10 cellular contexts compared by ENCODE assay signal in genomic region chr2:55490554-55490953, GRCh38. TPM values are rescaled to one million over a fixed set of nuclear protein-coding genes. Genes with fewer than 3 reads are reported as not detected.
DNase-seq lines count a peak whose midpoint lies in the region; ATAC-seq, FAIRE-seq and TF ChIP-seq lines count a peak whose summit lies in the region.
"Had no signal": no experiment of that assay in that cellular context is flagged by ENCODE, and none has a peak within 500 bp of the region (broad histone marks: within the 10 kb centered on the region; RNA-seq: fewer than 3 reads in every experiment).

No MANE protein-coding gene starts in this region.

- no peaks in the 10 kb centered on the region for H3K9me3 ChIP-seq in K562 (replicated peaks; ENCODE audit: control insufficient read depth, insufficient read depth, low read depth, low read length)
- H3K9me3 ChIP-seq in keratinocyte (ENCODE audit: control insufficient read depth, low read depth, low read length): no peaks in the 10 kb centered on the region
- no peaks in the 10 kb centered on the region for H3K9me3 ChIP-seq in spleen

- H3K4me3 Mint-ChIP-seq in activated naive CD8-positive, alpha-beta T cell treated with anti-CD3 and anti-CD28 coated beads, Interleukin-2, amount 50 U/mL, for 24 hours: no peak overlapping the region

- H3K9me3 Mint-ChIP-seq in activated naive CD8-positive, alpha-beta T cell treated with anti-CD3 and anti-CD28 coated beads, Interleukin-2, amount 50 U/mL, for 24 hours: no peaks in the 10 kb centered on the region

- H3K36me3 Mint-ChIP-seq in activated naive CD8-positive, alpha-beta T cell treated with anti-CD3 and anti-CD28 coated beads, Interleukin-2, amount 50 U/mL, for 24 hours (ENCODE audit: low read depth): no peaks in the 10 kb centered on the region

- 38% methylated on average over 2 of the region's 2 CpGs for WGBS in K562 (ENCODE audit: insufficient coverage, low coverage, missing lambda C conversion rate)
- WGBS in spleen, 5 donors: 32 to 55% (median 48%) methylated on average over 2 of the region's 2 CpGs

- no TSS peak for BruUV-seq in K562 (replicated peaks; lab: Mats Ljungman, UMichigan)

- H3K27ac ChIP-seq in K562 (ENCODE audit: extremely low read depth, low read depth, low read length): no peak overlapping the region
- no peak overlapping the region for H3K27ac ChIP-seq in keratinocyte (ENCODE audit: control insufficient read depth, insufficient read depth, low read length)
- no peak overlapping the region for H3K27ac ChIP-seq in spleen

- TF ChIP-seq EP300 in K562 (IDR thresholded peaks at IDR 0.05; ENCODE audit: low read length): no peak

- H4K20me1 ChIP-seq in K562 (replicated peaks; ENCODE audit: control insufficient read depth, insufficient read depth, low read length) (no peaks in the 10 kb centered on the region), keratinocyte (ENCODE audit: control insufficient read depth, extremely low read depth, insufficient read depth, low read length) (no peaks in the 10 kb centered on the region)

- H3K27me3 ChIP-seq in K562 (ENCODE audit: control insufficient read depth in 2 of 2, insufficient read depth in 2 of 2, low read length in 2 of 2) (no peaks in the 10 kb centered on the region), keratinocyte (ENCODE audit: control insufficient read depth, extremely low read depth, insufficient read depth, low read length) (no peaks in the 10 kb centered on the region), spleen (replicated peaks in 1 of 7) (no peaks in the 10 kb centered on the region)

- TF ChIP-seq POLR2A in K562 (conservative IDR thresholded peaks at IDR 0.05) (no peak), spleen (IDR thresholded peaks at IDR 0.05) (no peak)

- H2AFZ ChIP-seq in K562 (ENCODE audit: low read depth, low read length) (no peak overlapping the region), keratinocyte (ENCODE audit: control insufficient read depth, low read length) (no peak overlapping the region)

- no peak overlapping the region for H3K4me3 ChIP-seq in K562
- no peak overlapping the region for H3K4me3 ChIP-seq in keratinocyte (ENCODE audit: control insufficient read depth in 2 of 3, extremely low read depth in 1 of 3, insufficient read depth in 2 of 3, low read depth in 1 of 3, low read length in 3 of 3)
- H3K4me3 ChIP-seq in spleen: no peak overlapping the region

- FAIRE-seq in K562 (lab: Jason Lieb, UNC) (peak; percentile 62), keratinocyte (lab: Jason Lieb, UNC) (no peak)
- FAIRE-seq: H54 had no signal

- TF ChIP-seq CTCF in K562 (IDR thresholded peaks at IDR 0.05 in 2 of 3, conservative IDR thresholded peaks at IDR 0.05 in 1 of 3; ENCODE audit: insufficient read depth in 2 of 3, low read depth in 1 of 3, low read length in 3 of 3) (no peak), keratinocyte (optimal IDR thresholded peaks at IDR 0.05 in 1 of 3, IDR thresholded peaks at IDR 0.05 in 1 of 3, conservative IDR thresholded peaks at IDR 0.05 in 1 of 3; ENCODE audit: extremely low read depth in 1 of 3, insufficient read depth in 2 of 3, low read length in 3 of 3) (no peak), spleen (IDR thresholded peaks at IDR 0.05 in 8 of 11, conservative IDR thresholded peaks at IDR 0.05 in 3 of 11) (no peak)

- peak; percentile 67 for ATAC-seq in K562
- no peak for ATAC-seq in activated naive CD8-positive, alpha-beta T cell treated with anti-CD3 and anti-CD28 coated beads, Interleukin-2, amount 50 U/mL, for 24 hours

- no peaks in the 10 kb centered on the region for H3K36me3 ChIP-seq in K562 (ENCODE audit: control insufficient read depth, insufficient read depth, low read length)
- H3K36me3 ChIP-seq in keratinocyte (ENCODE audit: control insufficient read depth in 2 of 2, extremely low read depth in 1 of 2, insufficient read depth in 2 of 2, low read length in 2 of 2): no peaks in the 10 kb centered on the region
- no peaks in the 10 kb centered on the region for H3K36me3 ChIP-seq in spleen

- DNase-seq in AG08396 (ENCODE audit: low spot score) (peak; percentile 39), M059J (ENCODE audit: low read depth) (peak; percentile 68), K562 (ENCODE audit: extremely low read depth in 1 of 4, low spot score in 3 of 4) (peak; percentile 43 to 71 (median 46)), keratinocyte (ENCODE audit: low read depth, low spot score) (peak; percentile 4), DMS153 (lab: John Stamatoyannopoulos, UW) (no peak), spleen (no peak)
- DNase-seq in activated naive CD8-positive, alpha-beta T cell treated with anti-CD3 and anti-CD28 coated beads, Interleukin-2, amount 50 U/mL, for 24 hours: no peak
- DNase-seq in stimulated activated naive CD4-positive, alpha-beta T cell (lab: John Stamatoyannopoulos, UW): no peak
- DNase-seq: activated CD8-positive, alpha-beta memory T cell treated with anti-CD3 and anti-CD28 coated beads, Interleukin-2, amount 50 U/mL, for 4 hours had no signal

- no peaks in the 10 kb centered on the region for H3K4me1 Mint-ChIP-seq in activated naive CD8-positive, alpha-beta T cell treated with anti-CD3 and anti-CD28 coated beads, Interleukin-2, amount 50 U/mL, for 24 hours

- no peaks in the 10 kb centered on the region for H3K79me2 ChIP-seq in K562 (ENCODE audit: control insufficient read depth, insufficient read depth, low read length)
- no peaks in the 10 kb centered on the region for H3K79me2 ChIP-seq in keratinocyte (ENCODE audit: control insufficient read depth, insufficient read depth, low read length)

- H3K9me1 ChIP-seq in K562 (ENCODE audit: control insufficient read depth, insufficient read depth, low read length) (no peaks in the 10 kb centered on the region), keratinocyte (ENCODE audit: control insufficient read depth, extremely low read depth, insufficient read depth, low read length) (no peaks in the 10 kb centered on the region)

- H3K27me3 Mint-ChIP-seq in activated naive CD8-positive, alpha-beta T cell treated with anti-CD3 and anti-CD28 coated beads, Interleukin-2, amount 50 U/mL, for 24 hours: peaks cover 8% of the 10 kb centered on the region

- TF ChIP-seq RAD21 in K562 (CRISPR knock-in tag; conservative IDR thresholded peaks at IDR 0.05 in 1 of 2, IDR thresholded peaks at IDR 0.05 in 1 of 2): no peak

- no peak overlapping the region for H3K9ac ChIP-seq in K562 (ENCODE audit: insufficient read depth in 1 of 2, low read depth in 2 of 2, low read length in 2 of 2)
- no peak overlapping the region for H3K9ac ChIP-seq in keratinocyte (ENCODE audit: control insufficient read depth, extremely low read depth, insufficient read depth, low read length)

- dilution Hi-C loops in keratinocyte (cut with MboI; ENCODE audit: extremely low pct_ligation_motif_present, low sequenced_read_pairs): no loop called here

- POLR2A ChIA-PET in K562 (lab: Yijun Ruan, JAX): interaction anchor here (1.2 to 1.6 kb wide), 2 partner anchors 8 to 10 kb away, joined by 3 to 4 read pairs; no protein-coding TSS in a partner anchor

- H3K27ac Mint-ChIP-seq in activated naive CD8-positive, alpha-beta T cell treated with anti-CD3 and anti-CD28 coated beads, Interleukin-2, amount 50 U/mL, for 24 hours: no peak overlapping the region

- H3K4me1 ChIP-seq in K562 (replicated peaks in 1 of 2; ENCODE audit: control insufficient read depth in 2 of 2, insufficient read depth in 2 of 2, low read length in 2 of 2) (peaks cover 0 to 6% of the 10 kb centered on the region in 2 experiments; a peak in 2 of 5 replicates), keratinocyte (ENCODE audit: control insufficient read depth, extremely low read depth, insufficient read depth, low read length) (peaks cover 6% of the 10 kb centered on the region), spleen (no peaks in the 10 kb centered on the region)

- H3K4me2 ChIP-seq in K562 (ENCODE audit: insufficient read depth, low read length) (no peak overlapping the region), keratinocyte (ENCODE audit: control insufficient read depth, extremely low read depth, insufficient read depth, low read depth, low read length) (no peak overlapping the region)

- in situ Hi-C loops in K562 (cut with MboI): no loop called here

- intact Hi-C loops in K562 (cut with micrococcal nuclease): no loop called here
- intact Hi-C loops in spleen (cut with DNase I; ENCODE audit: low total_unique reads): no loop called here

- CTCF ChIA-PET in K562 (lab: Yijun Ruan, JAX; ENCODE audit: low intra/inter-chr PET ratio): no interaction called here

RNA-seq across cellular contexts. Expression of gene CFAP36, which starts 29.0 kb away (rescaled TPM):
- total RNA-seq in M059J (2014; rRNA removed; shearing (Covaris generic)): 20.5 and 25.3 TPM in 2 replicates
- total RNA-seq in K562 (2011; cell fraction: chromatin; rRNA removed; ENCODE audit: low replicate concordance): 12.8 and 27.9 TPM in 2 replicates
- 6.6 and 9.0 TPM in 2 replicates for total RNA-seq in K562 (2011; cell fraction: nucleolus; rRNA removed)
- total RNA-seq in K562 (2011; cell fraction: nucleoplasm; rRNA removed): 16.8 and 26.4 TPM in 2 replicates
- 17.4 and 17.7 TPM in 2 replicates for total RNA-seq in K562 (2014; rRNA removed)
- 30.8 and 42.9 TPM in 2 replicates for total RNA-seq in K562 (2014; rRNA removed; fragmentation: Illumina TruSeq; extraction: Trizol)
- total RNA-seq in K562 (2015; rRNA removed; fragmentation: Illumina TruSeq; extraction: Trizol): 27.4 and 35.2 TPM in 2 replicates
- 23.1 and 23.5 TPM in 2 replicates for total RNA-seq in K562 (2021)
- 36.8 and 45.9 TPM in 2 replicates for polyA plus RNA-seq in K562 (2011; rRNA removed)
- 3.9 and 9.8 TPM in 2 replicates for polyA plus RNA-seq in K562 (2011; cell fraction: cytosol; rRNA removed)
- 9.4 and 14.2 TPM in 2 replicates for polyA plus RNA-seq in K562 (2011; cell fraction: nucleus; rRNA removed)
- polyA plus RNA-seq in K562 (2012): 33.9 and 54.4 TPM in 2 replicates
- 27.6 and 35.8 TPM in 2 replicates for polyA plus RNA-seq in K562 (2014; fragmentation: Illumina TruSeq; extraction: Trizol)
- 10 to 100 TPM; 13.2 to 19.5 TPM for polyA plus RNA-seq in K562 (2014; fragmentation: Nextera tagmentation; extraction: Ambion mirVana)
- polyA plus RNA-seq in K562 (2014; rRNA removed): 30.2 and 31.3 TPM in 2 replicates
- polyA minus RNA-seq in K562 (2011; rRNA and poly(A)+ RNA removed): 20.7 and 21.7 TPM in 2 replicates
- polyA minus RNA-seq in K562 (2011; cell fraction: cytosol; rRNA and poly(A)+ RNA removed): 6.5 and 8.4 TPM in 2 replicates
- polyA minus RNA-seq in K562 (2011; cell fraction: nucleus; rRNA and poly(A)+ RNA removed): 9.6 and 12.2 TPM in 2 replicates
- polyA plus RNA-seq in keratinocyte: 16.6 to 31.1 TPM (median 18.1 TPM) in 3 replicates
- 80.4 TPM for polyA plus RNA-seq in keratinocyte (2011; ENCODE audit: low read depth)
- 17.7 and 30.4 TPM in 2 replicates for polyA plus RNA-seq in keratinocyte (2011; cell fraction: cytosol; rRNA removed)
- polyA plus RNA-seq in keratinocyte (2011; cell fraction: nucleus; rRNA removed): 12.3 and 17.8 TPM in 2 replicates
- polyA plus RNA-seq in keratinocyte (2012; ENCODE audit: low replicate concordance): 23.4 and 29.8 TPM in 2 replicates
- 1.8 to 8.2 TPM (median 5.0 TPM) in 3 replicates for polyA minus RNA-seq in keratinocyte
- polyA minus RNA-seq in keratinocyte (2011; cell fraction: cytosol; rRNA and poly(A)+ RNA removed): 7.7 TPM
- polyA minus RNA-seq in keratinocyte (2011; cell fraction: nucleus; rRNA and poly(A)+ RNA removed): 5.9 and 6.0 TPM in 2 replicates
- total RNA-seq in spleen: 10 to 100 TPM in 5 of 7 donors, 1 to 10 TPM in 2; 6.7 to 21.7 (median 15.6) TPM
- polyA plus RNA-seq in spleen: 10 to 100 TPM; 23.8 to 34.8 (median 25.0) TPM

Comparison
In these comparisons a context has a peak if more than half of its experiments do, and no peak if none do; other contexts are left out.
1. DNase-seq: peak in AG08396 (single experiment), M059J (single experiment), K562 (4 of 4) and keratinocyte (single experiment); none in DMS153 (single experiment), activated naive CD8-positive, alpha-beta T cell treated with anti-CD3 and anti-CD28 coated beads, Interleukin-2, amount 50 U/mL, for 24 hours (single experiment), stimulated activated naive CD4-positive, alpha-beta T cell (0 of 6) and spleen (single experiment).